In genomic region chr15:92625297-92625980, GRCh38 we compare ENCODE assay signal across 8 cellular contexts. TPM values are rescaled to one million over a fixed set of nuclear protein-coding genes. Genes with fewer than 3 reads are reported as not detected.
DNase-seq lines count a peak whose midpoint lies in the region; ATAC-seq and TF ChIP-seq lines count a peak whose summit lies in the region.

No MANE protein-coding gene starts in this region.

- H3K27me3 ChIP-seq in breast epithelium (no peaks in the 10 kb centered on the region), skeletal muscle satellite cell (ENCODE audit: control insufficient read depth, insufficient read depth, low read length) (no peaks in the 10 kb centered on the region)

- no peaks in the 10 kb centered on the region for H3K27me3 Mint-ChIP-seq in activated naive CD4-positive, alpha-beta T cell treated with anti-CD3 and anti-CD28 coated beads, Interleukin-2, amount 10 ng/mL, durations not matched to agents 7 days and 5 days

- H3K4me3 ChIP-seq in breast epithelium (no peak overlapping the region), skeletal muscle satellite cell (ENCODE audit: low read length) (no peak overlapping the region)

- peak overlapping the region; percentile 52 to 69 for H3K27ac ChIP-seq in breast epithelium

- no peak for TF ChIP-seq CTCF in breast epithelium (IDR thresholded peaks at IDR 0.05)

- ATAC-seq in HG03139 (IDR thresholded peaks at IDR 0.05; ENCODE audit: unreplicated experiment), result peak; percentile 71

- no peak for DNase-seq in activated naive CD4-positive, alpha-beta T cell treated with anti-CD3 and anti-CD28 coated beads, Interleukin-2, amount 10 ng/mL, durations not matched to agents 7 days and 5 days
- no peak for DNase-seq in activated naive CD4-positive, alpha-beta T cell (lab: John Stamatoyannopoulos, UW)
- DNase-seq in breast epithelium (ENCODE audit: low spot score in 2 of 2) (no peak), C1 segment of cervical spinal cord (lab: John Stamatoyannopoulos, UW) (no peak), NCI-H1694 (lab: John Stamatoyannopoulos, UW) (no peak), NOMO-1 treated with dmso at 0.1 percent for 144 hours (lab: John Stamatoyannopoulos, UW; ENCODE audit: unreplicated experiment) (no peak)

- H3K9ac ChIP-seq in skeletal muscle satellite cell (ENCODE audit: low read depth, low read length), result no peak overlapping the region

- H3K4me1 ChIP-seq in breast epithelium (peaks cover 0 to 10% of the 10 kb centered on the region in 2 donors), skeletal muscle satellite cell (ENCODE audit: control insufficient read depth, insufficient read depth, low read length) (peaks cover 26% of the 10 kb centered on the region)

- no peaks in the 10 kb centered on the region for H3K36me3 Mint-ChIP-seq in activated naive CD4-positive, alpha-beta T cell treated with anti-CD3 and anti-CD28 coated beads, Interleukin-2, amount 10 ng/mL, durations not matched to agents 7 days and 5 days

- no peaks in the 10 kb centered on the region for H3K9me3 ChIP-seq in breast epithelium
- H3K9me3 ChIP-seq in skeletal muscle satellite cell (replicated peaks; ENCODE audit: low read length), result no peaks in the 10 kb centered on the region

- peak overlapping the region; percentile 51 for H3K27ac Mint-ChIP-seq in activated naive CD4-positive, alpha-beta T cell treated with anti-CD3 and anti-CD28 coated beads, Interleukin-2, amount 10 ng/mL, durations not matched to agents 7 days and 5 days

- peak overlapping the region; percentile 25 for H3K4me2 ChIP-seq in skeletal muscle satellite cell (ENCODE audit: low read length)

- no peak overlapping the region for H3K4me3 Mint-ChIP-seq in activated naive CD4-positive, alpha-beta T cell treated with anti-CD3 and anti-CD28 coated beads, Interleukin-2, amount 10 ng/mL, durations not matched to agents 7 days and 5 days

- H3K9me3 Mint-ChIP-seq in activated naive CD4-positive, alpha-beta T cell treated with anti-CD3 and anti-CD28 coated beads, Interleukin-2, amount 10 ng/mL, durations not matched to agents 7 days and 5 days, result no peaks in the 10 kb centered on the region

- H3K36me3 ChIP-seq in breast epithelium (no peaks in the 10 kb centered on the region), skeletal muscle satellite cell (ENCODE audit: insufficient read depth, low read length) (no peaks in the 10 kb centered on the region)

- intact Hi-C loops in breast epithelium (cut with DNase I; ENCODE audit: low total_unique reads), result no loop called here

- no peak for TF ChIP-seq POLR2A in breast epithelium (IDR thresholded peaks at IDR 0.05)

- CTCF ChIA-PET in activated naive CD4-positive, alpha-beta T cell treated with anti-CD3 and anti-CD28 coated beads, Interleukin-2, amount 10 ng/mL, durations not matched to agents 7 days and 5 days (lab: Charles Lee), result no interaction called here

- peaks cover 14% of the 10 kb centered on the region for H3K4me1 Mint-ChIP-seq in activated naive CD4-positive, alpha-beta T cell treated with anti-CD3 and anti-CD28 coated beads, Interleukin-2, amount 10 ng/mL, durations not matched to agents 7 days and 5 days

RNA-seq across cellular contexts. Expression of gene FAM174B, which starts 30.1 kb away (rescaled TPM):
- 10 to 100 TPM in 2 of 3 donors, 1 to 10 TPM in 1; 4.3 to 34.7 (median 20.6) TPM for total RNA-seq in breast epithelium
- 0.25 and 0.66 TPM in 2 replicates for total RNA-seq in skeletal muscle satellite cell (2012; rRNA removed)
